Comparison of ENCODE assay signal across 32 cellular contexts in the genomic region with DNA sequence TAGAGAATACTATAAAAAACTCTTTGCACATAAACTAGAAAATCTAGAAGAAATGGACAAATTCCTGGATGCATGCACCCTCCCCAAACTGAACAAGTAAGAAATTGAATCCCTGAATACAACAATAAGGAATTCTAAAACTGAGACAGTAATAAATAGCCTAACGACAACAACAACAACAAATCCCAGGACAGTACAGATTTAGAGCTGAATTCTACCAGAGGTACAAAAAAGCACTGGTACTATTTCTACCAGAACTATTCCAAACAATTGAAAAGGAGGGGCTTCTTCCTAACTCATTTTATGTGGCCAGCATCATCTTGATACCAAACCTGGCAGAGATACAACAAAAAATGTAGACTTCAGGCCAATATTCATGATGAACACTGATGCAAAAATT.
"Had no signal": no experiment of that assay in that cellular context is flagged by ENCODE, and none has a peak within 500 bp of the region (broad histone marks: within the 10 kb centered on the region; RNA-seq: fewer than 3 reads in every experiment).

No MANE protein-coding gene starts in this region.

- H3K36me3 ChIP-seq: adrenal gland, ascending aorta, brain microvascular endothelial cell, breast epithelium, cardiac muscle cell had no signal

- H3K27me3 ChIP-seq: adrenal gland, ascending aorta, body of pancreas, brain microvascular endothelial cell, breast epithelium, cardiac muscle cell had no signal

- H3K4me3 ChIP-seq: adrenal gland, ascending aorta, body of pancreas, breast epithelium, cardiac muscle cell had no signal

- FAIRE-seq: astrocyte, bronchial epithelial cell had no signal

- H3K27ac ChIP-seq: adrenal gland, ascending aorta, body of pancreas, brain microvascular endothelial cell, breast epithelium, cardiac muscle cell had no signal

- DNase-seq: activated effector memory CD4-positive, alpha-beta T cell treated with anti-CD3 and anti-CD28 coated beads, Interleukin-2, amount 50 U/mL, for 16 hours; activated effector memory CD4-positive, alpha-beta T cell treated with Interleukin-2 at 50 U/mL for 16 hours; activated gamma-delta T cell; activated gamma-delta T cell treated with Interleukin-2 at 50 U/mL for 16 hours; activated naive CD4-positive, alpha-beta T cell; activated naive CD4-positive, alpha-beta T cell treated with anti-CD3 and anti-CD28 coated beads for 36 hours; activated naive CD4-positive, alpha-beta T cell treated with anti-CD3 and anti-CD28 coated beads, Interleukin-2, amount 10 ng/mL, durations not matched to agents 7 days and 5 days; activated naive CD4-positive, alpha-beta T cell treated with anti-CD3 and anti-CD28 coated beads, Interleukin-2, amount 50 U/mL, for 16 hours; activated naive CD4-positive, alpha-beta T cell treated with Interleukin-2 at 50 U/mL for 16 hours; activated naive CD8-positive, alpha-beta T cell treated with anti-CD3 and anti-CD28 coated beads for 36 hours; activated naive CD8-positive, alpha-beta T cell treated with anti-CD3 and anti-CD28 coated beads, Interleukin-2, amount 10 ng/mL, durations not matched to agents 7 days and 5 days; activated naive CD8-positive, alpha-beta T cell treated with anti-CD3 and anti-CD28 coated beads, Interleukin-2, amount 50 U/mL, for 24 hours; activated T-cell treated with anti-CD3 and anti-CD28 coated beads, Interleukin-2, amount 50 U/mL, for 4 hours; activated T-cell treated with anti-CD3 and anti-CD28 coated beads, Interleukin-2, amount 50 U/mL, for 48 hours; activated T-cell treated with anti-CD3 and anti-CD28 coated beads, Interleukin-2, amount 50 U/mL, for 72 hours; adrenal gland; amniotic stem cell; amygdala; anterior cingulate cortex; aorta; body of pancreas; brain microvascular endothelial cell; caudate nucleus; central memory CD4-positive, alpha-beta T cell; cerebellar nuclear complex had no signal

- H3K4me1 ChIP-seq: adrenal gland, ascending aorta, body of pancreas, breast epithelium had no signal

- ATAC-seq: activated naive CD4-positive, alpha-beta T cell treated with anti-CD3 and anti-CD28 coated beads, Interleukin-2, amount 50 U/mL, for 72 hours; activated naive CD8-positive, alpha-beta T cell treated with anti-CD3 and anti-CD28 coated beads, Interleukin-2, amount 50 U/mL, for 24 hours; activated T-cell treated with anti-CD3 and anti-CD28 coated beads, Interleukin-2, amount 50 U/mL, for 4 hours; activated T-cell treated with anti-CD3 and anti-CD28 coated beads, Interleukin-2, amount 50 U/mL, for 72 hours; activated T-helper 17 cell treated with anti-CD3 and anti-CD28 coated beads, Interleukin-2, amount 50 U/mL, for 72 hours; body of pancreas had no signal

- H3K9me3 ChIP-seq: adrenal gland, ascending aorta, body of pancreas, breast epithelium had no signal
